8 cellular contexts compared by ENCODE assay signal in genomic region chr9:121499177-121499426, GRCh38. TPM values are rescaled to one million over a fixed set of nuclear protein-coding genes. Genes with fewer than 3 reads are reported as not detected.
DNase-seq lines count a peak whose midpoint lies in the region; ATAC-seq and TF ChIP-seq lines count a peak whose summit lies in the region.

No MANE protein-coding gene starts in this region.

- H3K9me3 ChIP-seq in right cardiac atrium (ENCODE audit: control insufficient read depth, low read length) = no peaks in the 10 kb centered on the region

- H3K27me3 ChIP-seq in right cardiac atrium (ENCODE audit: control insufficient read depth, insufficient read depth) = no peaks in the 10 kb centered on the region

- TF ChIP-seq CTCF in GM13977 (IDR thresholded peaks at IDR 0.05; ENCODE audit: extremely low read depth, insufficient read depth, missing control alignments) = no peak

- intact Hi-C loops in activated CD4-positive, alpha-beta memory T cell treated with anti-CD3 and anti-CD28 coated beads for 36 hours (cut with micrococcal nuclease) = loop anchor here (10.0 kb wide), 1 partner anchor 54 kb away; no protein-coding TSS in a partner anchor
- intact Hi-C loops in right cardiac atrium (cut with DNase I) = loop anchor here in 1 of 4 donors (5.0 kb wide), 1 partner anchor 37 kb away; no protein-coding TSS in a partner anchor

- peaks cover 17% of the 10 kb centered on the region for H3K4me1 Mint-ChIP-seq in activated CD4-positive, alpha-beta memory T cell treated with anti-CD3 and anti-CD28 coated beads for 36 hours (ENCODE audit: low read depth)

- no peak overlapping the region for H3K27ac Mint-ChIP-seq in activated CD4-positive, alpha-beta memory T cell treated with anti-CD3 and anti-CD28 coated beads for 36 hours

- H3K27ac ChIP-seq in right cardiac atrium (ENCODE audit: low read length) = peak overlapping the region; percentile 20

- H3K4me1 ChIP-seq in right cardiac atrium (ENCODE audit: control insufficient read depth, insufficient read depth, low read length) = peaks cover 2% of the 10 kb centered on the region

- H3K36me3 Mint-ChIP-seq in activated CD4-positive, alpha-beta memory T cell treated with anti-CD3 and anti-CD28 coated beads for 36 hours = no peaks in the 10 kb centered on the region

- whole genome bisulfite sequencing in right cardiac atrium = under 1% methylated on average over 8 of the region's 8 CpGs

- peaks cover 5% of the 10 kb centered on the region for H3K9me3 Mint-ChIP-seq in activated CD4-positive, alpha-beta memory T cell treated with anti-CD3 and anti-CD28 coated beads for 36 hours

- ATAC-seq in right cardiac atrium = no peak
- no peak for ATAC-seq in HG02970 (IDR thresholded peaks at IDR 0.05; ENCODE audit: low FRiP score, unreplicated experiment)
- no peak for ATAC-seq in HG03457 (IDR thresholded peaks at IDR 0.05; ENCODE audit: unreplicated experiment)
- ATAC-seq in GM18519 (IDR thresholded peaks at IDR 0.05; ENCODE audit: low FRiP score, unreplicated experiment) = no peak
- ATAC-seq in GM21381 (IDR thresholded peaks at IDR 0.05; ENCODE audit: unreplicated experiment) = no peak

- CTCF ChIA-PET in activated CD4-positive, alpha-beta memory T cell treated with anti-CD3 and anti-CD28 coated beads for 36 hours (lab: Charles Lee) = no interaction called here

- peak overlapping the region; percentile 59 for H3K4me3 ChIP-seq in right cardiac atrium (ENCODE audit: low read length)
- H3K4me3 ChIP-seq in skeletal muscle cell (ENCODE audit: low read depth, low read length) = peak overlapping the region; percentile 49

- DNase-seq in GM13977 (ENCODE audit: low spot score) = peak; percentile 45
- no peak for DNase-seq in activated CD4-positive, alpha-beta memory T cell treated with anti-CD3 and anti-CD28 coated beads for 36 hours
- no peak for DNase-seq in right cardiac atrium
- no peak for DNase-seq in skeletal muscle cell (ENCODE audit: low read depth)

- POLR2A ChIA-PET in activated CD4-positive, alpha-beta memory T cell treated with anti-CD3 and anti-CD28 coated beads for 36 hours (lab: Charles Lee) = no interaction called here

- in situ Hi-C loops in GM13977 (cut with MboI; ENCODE audit: low pct_unique_long_range_greater_than_20kb, low sequenced_read_pairs, unreplicated experiment) = no loop called here

- H3K4me3 Mint-ChIP-seq in activated CD4-positive, alpha-beta memory T cell treated with anti-CD3 and anti-CD28 coated beads for 36 hours = peak overlapping the region; percentile 58

- peaks cover 55% of the 10 kb centered on the region for H3K27me3 Mint-ChIP-seq in activated CD4-positive, alpha-beta memory T cell treated with anti-CD3 and anti-CD28 coated beads for 36 hours

RNA-seq across cellular contexts. Expression of gene GGTA1, which starts 0.5 kb away (rescaled TPM):
- total RNA-seq in activated CD4-positive, alpha-beta memory T cell treated with anti-CD3 and anti-CD28 coated beads for 36 hours = not detected
- 10 to 100 TPM; 12.3 to 30.1 (median 22.3) TPM for total RNA-seq in right cardiac atrium
- polyA plus RNA-seq in right cardiac atrium = 42.5 TPM

Comparison
In these comparisons a context has a peak if more than half of its experiments do, and no peak if none do; other contexts are left out.
1. RNA of gene GGTA1, which starts 0.5 kb away (total RNA-seq): 12.3 to 30.1 TPM in right cardiac atrium; not detected in activated CD4-positive, alpha-beta memory T cell treated with anti-CD3 and anti-CD28 coated beads for 36 hours; every median in the first group is over 10 times any median in the second.